In the genomic region with DNA sequence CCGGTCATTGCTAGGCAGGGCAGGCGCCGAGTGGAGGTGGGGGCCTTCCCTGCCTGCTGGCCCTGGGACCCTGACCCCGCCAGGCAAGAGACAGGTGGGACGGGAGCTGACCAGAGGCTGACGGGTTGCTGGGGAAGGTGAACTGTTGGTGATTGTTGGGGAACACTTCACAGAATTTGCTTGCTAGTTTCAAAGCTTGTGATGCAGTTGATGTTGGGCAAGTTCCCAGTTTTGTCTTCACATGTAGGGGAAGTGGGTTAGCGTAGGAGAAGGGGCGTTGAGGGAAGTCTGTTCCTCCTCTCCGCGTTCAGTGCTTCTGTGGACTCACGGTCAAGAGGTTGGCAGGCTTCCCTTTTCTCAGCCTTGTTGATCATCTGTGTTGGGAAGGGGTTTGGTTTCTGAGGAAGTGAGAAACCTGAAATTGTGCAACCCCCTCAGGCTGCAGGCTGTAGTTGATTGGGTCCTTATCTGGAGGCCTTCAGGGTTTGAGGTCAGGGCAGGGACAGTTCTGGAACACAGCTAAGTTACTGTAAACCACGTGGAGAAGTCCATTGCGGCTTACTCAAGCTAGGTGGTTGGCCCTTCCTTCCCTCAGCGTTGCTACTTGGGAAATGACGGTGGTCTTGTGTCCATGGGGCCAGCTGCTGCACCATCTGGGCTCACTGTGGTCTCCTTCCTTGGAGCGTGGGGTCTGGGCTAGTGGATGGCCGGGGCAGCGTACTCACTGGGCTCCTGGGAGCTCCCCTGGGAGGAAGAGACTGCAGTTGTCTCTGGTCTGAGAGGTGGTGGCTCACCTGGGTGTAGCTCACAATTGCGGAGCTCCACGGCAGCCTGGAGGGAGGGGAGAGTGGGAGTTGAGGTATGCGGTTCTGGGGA, we compare ENCODE assay signal across 8 cellular contexts. TPM values are rescaled to one million over a fixed set of nuclear protein-coding genes. Genes with fewer than 3 reads are reported as not detected.
A peak's percentile ranks its signal among the peaks of the same experiment; 100 is the strongest.
DNase-seq lines count a peak whose midpoint lies in the region; ATAC-seq lines count a peak whose summit lies in the region.

No MANE protein-coding gene starts in this region.

- H3K9me3 ChIP-seq in mesodermal cell (ENCODE audit: control insufficient read depth, low read length) = no peaks in the 10 kb centered on the region
- no peaks in the 10 kb centered on the region for H3K9me3 ChIP-seq in subcutaneous abdominal adipose tissue (ENCODE audit: control insufficient read depth in 5 of 5, low read length in 5 of 5)

- ATAC-seq in GM18907 (IDR thresholded peaks at IDR 0.05; ENCODE audit: unreplicated experiment) (peak; percentile 39), HG03175 (IDR thresholded peaks at IDR 0.05; ENCODE audit: unreplicated experiment) (peak; percentile 38)

- peak overlapping the region; percentile 94 for H3K27ac Mint-ChIP-seq in dendritic cell treated with granulocyte-macrophage colony-stimulating factor and Interleukin-4, amounts not matched to agents 40 ng/mL and 50 ng/mL, for 4 days

- H3K36me3 ChIP-seq in mesodermal cell (ENCODE audit: control insufficient read depth, insufficient read depth, low read length) (peaks cover 62% of the 10 kb centered on the region), subcutaneous abdominal adipose tissue (ENCODE audit: control insufficient read depth in 5 of 5, insufficient read depth in 5 of 5, low read length in 5 of 5) (peaks cover 8 to 51% (median 47%) of the 10 kb centered on the region in 5 donors)

- WGBS in mesodermal cell (ENCODE audit: insufficient coverage in 2 of 2), 2 experiments = 88 to 90% methylated on average over 15 to 16 of the region's 21 CpGs

- H3K4me1 Mint-ChIP-seq in dendritic cell treated with granulocyte-macrophage colony-stimulating factor and Interleukin-4, amounts not matched to agents 40 ng/mL and 50 ng/mL, for 4 days (ENCODE audit: low read depth) = peaks cover 97% of the 10 kb centered on the region

- no peaks in the 10 kb centered on the region for H3K9me3 Mint-ChIP-seq in dendritic cell treated with granulocyte-macrophage colony-stimulating factor and Interleukin-4, amounts not matched to agents 40 ng/mL and 50 ng/mL, for 4 days

- H3K36me3 Mint-ChIP-seq in dendritic cell treated with granulocyte-macrophage colony-stimulating factor and Interleukin-4, amounts not matched to agents 40 ng/mL and 50 ng/mL, for 4 days (ENCODE audit: low read depth) = peaks cover 73% of the 10 kb centered on the region

- intact Hi-C loops in dendritic cell treated with granulocyte-macrophage colony-stimulating factor and Interleukin-4, amounts not matched to agents 40 ng/mL and 50 ng/mL, for 4 days (cut with micrococcal nuclease) = loop anchor here (2.0 to 10.0 kb wide), 4 partner anchors 15 to 177 kb away; partner anchors contain the start of gene LILRB3

- H3K27ac ChIP-seq in mesodermal cell (ENCODE audit: low read depth, low read length, severe bottlenecking) = peak overlapping the region; percentile 49
- peak overlapping the region; percentile 46 for H3K27ac ChIP-seq in subcutaneous abdominal adipose tissue (ENCODE audit: low read depth, low read length)

- H3K4me3 ChIP-seq in mesodermal cell (ENCODE audit: extremely low read depth, insufficient read depth, low read length, poor library complexity, severe bottlenecking) (no peak overlapping the region), subcutaneous abdominal adipose tissue (ENCODE audit: low read depth in 1 of 5, low read length in 5 of 5) (peak overlapping the region in 1 of 5 donors; percentile 19)

- H3K9ac ChIP-seq in subcutaneous abdominal adipose tissue (ENCODE audit: low read length in 5 of 5) = peak overlapping the region in 3 of 5 donors; percentile 35 to 68 (median 50)

- H3K27me3 ChIP-seq in subcutaneous abdominal adipose tissue (ENCODE audit: control insufficient read depth in 5 of 5, insufficient read depth in 4 of 5, low read length in 5 of 5) = no peaks in the 10 kb centered on the region

- peak overlapping the region; percentile 74 for H3K4me3 Mint-ChIP-seq in dendritic cell treated with granulocyte-macrophage colony-stimulating factor and Interleukin-4, amounts not matched to agents 40 ng/mL and 50 ng/mL, for 4 days

- no peaks in the 10 kb centered on the region for H3K27me3 Mint-ChIP-seq in dendritic cell treated with granulocyte-macrophage colony-stimulating factor and Interleukin-4, amounts not matched to agents 40 ng/mL and 50 ng/mL, for 4 days

- H3K4me1 ChIP-seq in mesodermal cell (ENCODE audit: control insufficient read depth, insufficient read depth, low read length, poor library complexity, severe bottlenecking) (peaks cover 17% of the 10 kb centered on the region), subcutaneous abdominal adipose tissue (ENCODE audit: control insufficient read depth in 5 of 5, insufficient read depth in 5 of 5, low read length in 5 of 5) (peaks cover 3 to 72% (median 57%) of the 10 kb centered on the region in 5 donors)

- DNase-seq in SW480 (ENCODE audit: low spot score) (peak; percentile 30), kidney glomerular epithelial cell (lab: John Stamatoyannopoulos, UW) (no peak), NCI-H748 treated with DMSO at 0.1 percent for 48 hours (lab: John Stamatoyannopoulos, UW) (no peak)

RNA-seq across cellular contexts. Expression of gene RPS9, which starts 7.5 kb away (rescaled TPM):
- 1,693 TPM for polyA plus RNA-seq in mesodermal cell (2013, experiment 1 of 2)
- polyA plus RNA-seq in mesodermal cell (2013, experiment 2 of 2) = 1,592 TPM

RNA-seq across cellular contexts. Expression of gene LILRB3, which starts 14.7 kb away (rescaled TPM):
- polyA plus RNA-seq in mesodermal cell (2013, experiment 1 of 2) = not detected
- polyA plus RNA-seq in mesodermal cell (2013, experiment 2 of 2) = not detected

RNA-seq across cellular contexts. Expression of gene TSEN34, which starts 17.0 kb away (rescaled TPM):
- polyA plus RNA-seq in mesodermal cell (2013, experiment 1 of 2) = 54.2 TPM
- 41.3 TPM for polyA plus RNA-seq in mesodermal cell (2013, experiment 2 of 2)

RNA-seq across cellular contexts. Expression of gene MBOAT7, which starts 18.8 kb away (rescaled TPM):
- polyA plus RNA-seq in mesodermal cell (2013, experiment 1 of 2) = 240 TPM
- polyA plus RNA-seq in mesodermal cell (2013, experiment 2 of 2) = 192 TPM

RNA-seq across cellular contexts. Expression of gene LILRA6, which starts 34.4 kb away (rescaled TPM):
- polyA plus RNA-seq in mesodermal cell (2013, experiment 1 of 2) = not detected
- polyA plus RNA-seq in mesodermal cell (2013, experiment 2 of 2) = not detected
